In the genomic region with DNA sequence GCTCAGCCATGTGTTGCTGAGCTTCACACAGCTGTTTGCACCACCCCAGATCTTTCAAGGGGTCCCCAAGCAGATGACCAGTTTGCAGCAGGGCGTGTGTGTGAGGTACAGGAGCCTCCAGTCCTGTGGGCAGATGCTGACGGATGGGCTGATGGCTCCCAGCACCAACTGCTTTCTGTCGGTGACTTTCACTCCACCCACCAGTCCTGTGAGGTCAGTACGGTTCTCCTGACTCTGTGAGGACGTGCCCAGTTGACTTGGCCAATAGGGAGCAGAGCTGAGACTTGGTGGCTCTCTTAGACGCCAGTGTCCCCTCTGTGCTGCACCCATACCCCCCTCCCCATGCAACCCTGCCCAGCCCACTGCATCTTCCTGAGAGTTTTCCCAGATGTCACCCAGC, we compare ENCODE assay signal across 21 cellular contexts. TPM values are rescaled to one million over a fixed set of nuclear protein-coding genes. Genes with fewer than 3 reads are reported as not detected.
DNase-seq lines count a peak whose midpoint lies in the region; ATAC-seq and TF ChIP-seq lines count a peak whose summit lies in the region.
"Had no signal": no experiment of that assay in that cellular context is flagged by ENCODE, and none has a peak within 500 bp of the region (broad histone marks: within the 10 kb centered on the region; RNA-seq: fewer than 3 reads in every experiment).

No MANE protein-coding gene starts in this region.

- DNase-seq in AG04450 (ENCODE audit: low read depth, low spot score): no peak
- no peak for DNase-seq in SJSA1 (ENCODE audit: low read depth in 1 of 2, low spot score in 2 of 2)
- DNase-seq in left ventricle myocardium inferior: peak; percentile 15
- peak; percentile 49 for DNase-seq in sciatic nerve (ENCODE audit: low spot score)
- DNase-seq in NCI-H1092 (lab: John Stamatoyannopoulos, UW): no peak
- DNase-seq in medulla oblongata (ENCODE audit: extremely low spot score): no peak
- DNase-seq in effector CD4-positive, alpha-beta T cell: no peak
- DNase-seq: activated CD4-positive, alpha-beta T cell treated with anti-CD3 and anti-CD28 coated beads for 4 hours; activated T-cell treated with anti-CD3 and anti-CD28 coated beads, Interleukin-2, amount 50 U/mL, for 72 hours; DMS 273 treated with DMSO at 0.1 percent for 48 hours; gastrocnemius medialis; Kasumi-1; NCI-H1930; NCI-H526 treated with DMSO at 0.1 percent for 48 hours; retina; stimulated activated CD4-positive, alpha-beta T cell treated with anti-CD3 and anti-CD28 coated beads, Interleukin-4, amount 100 ng/mL, for 24 hours; stimulated activated naive CD4-positive, alpha-beta T cell; T-helper 2 cell had no signal

- H3K4me3 ChIP-seq in AG04450 (ENCODE audit: low read depth, low read length): no peak overlapping the region
- no peak overlapping the region for H3K4me3 ChIP-seq in SJSA1
- no peak overlapping the region for H3K4me3 ChIP-seq in left ventricle myocardium inferior
- H3K4me3 ChIP-seq: gastrocnemius medialis, HAP-1 had no signal

- CTCF ChIA-PET in AG04450 (lab: Charles Lee): interaction anchor here (0.6 to 2.4 kb wide), 6 partner anchors 12 to 217 kb away, joined by 3 to 13 read pairs (median 6); no protein-coding TSS in a partner anchor

- H3K27ac ChIP-seq in AG04450 (ENCODE audit: low read depth, low read length): peak overlapping the region; percentile 85
- H3K27ac ChIP-seq in SJSA1: peak overlapping the region; percentile 60
- H3K27ac ChIP-seq in left ventricle myocardium inferior (replicated peaks): peak overlapping the region; percentile 83

- peak; percentile 2 for ATAC-seq in sciatic nerve
- ATAC-seq in esophagus mucosa: no peak
- ATAC-seq: activated T-cell treated with anti-CD3 and anti-CD28 coated beads, Interleukin-2, amount 50 U/mL, for 72 hours; Panc1 had no signal

- H3K4me1 ChIP-seq in SJSA1 (replicated peaks) (peaks cover 28% of the 10 kb centered on the region), left ventricle myocardium inferior (peaks cover 34% of the 10 kb centered on the region)
- H3K4me1 ChIP-seq: gastrocnemius medialis, HAP-1 had no signal

- no peak for TF ChIP-seq CTCF in AG04450 (IDR thresholded peaks at IDR 0.05; ENCODE audit: low read depth, low read length)
- TF ChIP-seq CTCF in left ventricle myocardium inferior (IDR thresholded peaks at IDR 0.05; ENCODE audit: borderline replicate concordance): no peak

- H3K36me3 ChIP-seq in SJSA1 (peaks cover 55% of the 10 kb centered on the region), left ventricle myocardium inferior (no peaks in the 10 kb centered on the region)
- H3K36me3 ChIP-seq: gastrocnemius medialis, HAP-1 had no signal

- H3K9me3 ChIP-seq in AG04450 (ENCODE audit: control insufficient read depth, insufficient read depth, low read length) (peaks cover 7% of the 10 kb centered on the region; the same call in 1 of the 2 replicates), SJSA1 (replicated peaks) (peaks cover 9% of the 10 kb centered on the region; the same call in 1 of the 2 replicates), left ventricle myocardium inferior (replicated peaks) (peaks cover 6% of the 10 kb centered on the region)
- H3K9me3 ChIP-seq: gastrocnemius medialis, HAP-1 had no signal

- POLR2A ChIA-PET in AG04450 (lab: Yijun Ruan, JAX): interaction anchor here (0.7 to 2.5 kb wide), 3 partner anchors 8 to 188 kb away, joined by 3 to 24 read pairs (median 5); no protein-coding TSS in a partner anchor

- intact Hi-C loops in left ventricle myocardium inferior (cut with micrococcal nuclease) (no loop called here), sciatic nerve (cut with DNase I) (no loop called here)

- no peaks in the 10 kb centered on the region for H3K27me3 ChIP-seq in AG04450 (ENCODE audit: control insufficient read depth, insufficient read depth, low read length)
- no peaks in the 10 kb centered on the region for H3K27me3 ChIP-seq in SJSA1 (replicated peaks)
- no peaks in the 10 kb centered on the region for H3K27me3 ChIP-seq in left ventricle myocardium inferior (ENCODE audit: low read depth)

RNA-seq across cellular contexts. Expression of a gene that starts 19.7 kb away (rescaled TPM):
- polyA plus RNA-seq in AG04450 (2011; rRNA removed): 73.3 and 91.7 TPM in 2 replicates
- 87.1 and 99.8 TPM in 2 replicates for polyA minus RNA-seq in AG04450 (2011; rRNA and poly(A)+ RNA removed)
- 148 and 165 TPM in 2 replicates for total RNA-seq in SJSA1 (2014; rRNA removed; shearing (Covaris generic))
- total RNA-seq in left ventricle myocardium inferior (13.9 TPM), sciatic nerve (79.4 TPM), esophagus mucosa (3.3 TPM)

Comparison
In these comparisons a context has a peak if more than half of its experiments do, and no peak if none do; other contexts are left out.
1. DNase-seq: peak in left ventricle myocardium inferior (single experiment) and sciatic nerve (single experiment); none in AG04450 (single experiment), SJSA1 (0 of 2), NCI-H1092 (single experiment), medulla oblongata (single experiment) and effector CD4-positive, alpha-beta T cell (single experiment).
2. Peak in every context shown above with its lines, with median percentiles within 50 percentile points of each other: H3K27ac ChIP-seq.